14 cellular contexts compared by ENCODE assay signal in genomic region chr15:68339481-68339880, GRCh38.
DNase-seq lines count a peak whose midpoint lies in the region; ATAC-seq and TF ChIP-seq lines count a peak whose summit lies in the region.
"Had no signal": no experiment of that assay in that cellular context is flagged by ENCODE, and none has a peak within 500 bp of the region (broad histone marks: within the 10 kb centered on the region; RNA-seq: fewer than 3 reads in every experiment).

No MANE protein-coding gene starts in this region.

- H3K4me1 ChIP-seq in thoracic aorta (ENCODE audit: control insufficient read depth in 1 of 2, low read depth in 2 of 2), result peaks cover 59 to 96% of the 10 kb centered on the region in 2 donors
- H3K4me1 ChIP-seq: Caco-2 had no signal

- no peaks in the 10 kb centered on the region for H3K27me3 ChIP-seq in thoracic aorta (replicated peaks; ENCODE audit: insufficient read depth)

- H3K27ac ChIP-seq in thoracic aorta, result peak overlapping the region; percentile 96 to 99
- H3K27ac ChIP-seq: 22Rv1 had no signal

- DNase-seq in NCI-H2029 (lab: John Stamatoyannopoulos, UW) (peak; percentile 25), NCI-H2029 treated with DMSO at 0.1 percent for 48 hours (lab: John Stamatoyannopoulos, UW) (no peak), osteocyte (ENCODE audit: extremely low spot score, unreplicated experiment) (no peak), thoracic aorta (ENCODE audit: low spot score) (no peak), DMS79 (lab: John Stamatoyannopoulos, UW) (no peak), Right ventricle myocardium inferior (ENCODE audit: missing footprints) (no peak), NCI-H774 (lab: John Stamatoyannopoulos, UW) (no peak)
- DNase-seq: Caco-2; CD8-positive, alpha-beta T cell; DMS53; HCEC 1CT had no signal

- no peaks in the 10 kb centered on the region for H3K9me3 Mint-ChIP-seq in osteocyte (ENCODE audit: unreplicated experiment)
- H3K9me3 Mint-ChIP-seq: CD14-positive monocyte; CD8-positive, alpha-beta T cell had no signal

- no peaks in the 10 kb centered on the region for H3K27me3 Mint-ChIP-seq in osteocyte (ENCODE audit: unreplicated experiment)

- peaks cover 11% of the 10 kb centered on the region for H3K36me3 ChIP-seq in thoracic aorta

- ATAC-seq in thoracic aorta (ENCODE audit: insufficient number of reproducible peaks, low FRiP score, low read depth) (no peak), Right ventricle myocardium inferior (no peak)
- ATAC-seq: CD8-positive, alpha-beta T cell; HepG2 had no signal

- intact Hi-C loops in Right ventricle myocardium inferior (cut with DNase I), result no loop called here

- TF ChIP-seq CTCF in osteocyte (IDR thresholded peaks at IDR 0.05), result no peak
- no peak for TF ChIP-seq CTCF in thoracic aorta (IDR thresholded peaks at IDR 0.05)

- H3K9me3 ChIP-seq in thoracic aorta, result no peaks in the 10 kb centered on the region
- H3K9me3 ChIP-seq: Caco-2 had no signal

- peaks cover 69% of the 10 kb centered on the region for H3K36me3 Mint-ChIP-seq in osteocyte (ENCODE audit: unreplicated experiment)
- H3K36me3 Mint-ChIP-seq: CD14-positive monocyte; CD8-positive, alpha-beta T cell had no signal

- no peak overlapping the region for H3K4me3 Mint-ChIP-seq in osteocyte (ENCODE audit: unreplicated experiment)
- H3K4me3 Mint-ChIP-seq: CD14-positive monocyte; CD8-positive, alpha-beta T cell had no signal

- H3K4me1 Mint-ChIP-seq in osteocyte (ENCODE audit: unreplicated experiment), result peaks cover 77% of the 10 kb centered on the region

- no peak overlapping the region for H3K4me3 ChIP-seq in thoracic aorta

- H3K27ac Mint-ChIP-seq in osteocyte (ENCODE audit: unreplicated experiment), result peak overlapping the region; percentile 100
- H3K27ac Mint-ChIP-seq: CD8-positive, alpha-beta T cell had no signal
